Comparison of ENCODE assay signal across 19 cellular contexts in genomic region chr4:88689877-88690276, GRCh38.
"Had no signal": no experiment of that assay in that cellular context is flagged by ENCODE, and none has a peak within 500 bp of the region (broad histone marks: within the 10 kb centered on the region; RNA-seq: fewer than 3 reads in every experiment).

No MANE protein-coding gene starts in this region.

- H3K9me3 ChIP-seq: thoracic aorta, upper lobe of left lung had no signal

- H3K27ac ChIP-seq: coronary artery, hepatocyte, thoracic aorta had no signal

- DNase-seq: activated CD4-positive, alpha-beta T cell treated with anti-CD3 and anti-CD28 coated beads for 36 hours; activated CD4-positive, alpha-beta T cell treated with anti-CD3 and anti-CD28 coated beads, Interleukin-2, amount 50 U/mL, for 48 hours; activated naive CD4-positive, alpha-beta T cell; activated naive CD8-positive, alpha-beta T cell treated with anti-CD3 and anti-CD28 coated beads, Interleukin-2, amount 10 ng/mL, durations not matched to agents 7 days and 5 days; activated T-cell treated with anti-CD3 and anti-CD28 coated beads for 4 hours; anterior cingulate cortex; islet precursor cell; midbrain; nephron progenitor cell; posterior cingulate gyrus; stimulated activated naive B cell treated with anti-CD40 and anti-IgM and Interleukin-4, amounts not matched to agents 10 μg/mL and 1 μg/mL and 100 μg/mL, for 72 hours; upper lobe of left lung had no signal

- H3K79me2 ChIP-seq: hepatocyte had no signal

- H3K27me3 ChIP-seq: hepatocyte, upper lobe of left lung had no signal

- H3K9me3 Mint-ChIP-seq: activated T-helper 17 cell treated with anti-CD3 and anti-CD28 coated beads, Interleukin-2, amount 50 U/mL, for 72 hours; nephron progenitor cell; T-helper 2 cell treated with Interferon-gamma antibody and Interleukin-4, amounts not matched to agents 5 μg/mL and 100 μg/mL, for 36 hours; WTC11 had no signal

- H2AFZ ChIP-seq: hepatocyte had no signal

- H3K4me2 ChIP-seq: hepatocyte had no signal

- H3K4me1 ChIP-seq: upper lobe of left lung had no signal

- H3K27ac Mint-ChIP-seq: activated naive CD8-positive, alpha-beta T cell treated with anti-CD3 and anti-CD28 coated beads, Interleukin-2, amount 10 ng/mL, durations not matched to agents 7 days and 5 days; activated T-helper 17 cell treated with anti-CD3 and anti-CD28 coated beads, Interleukin-2, amount 50 U/mL, for 72 hours; nephron progenitor cell; stimulated activated naive B cell treated with anti-CD40 and anti-IgM and Interleukin-4, amounts not matched to agents 10 μg/mL and 1 μg/mL and 100 μg/mL, for 72 hours; T-helper 2 cell treated with Interferon-gamma antibody and Interleukin-4, amounts not matched to agents 5 μg/mL and 100 μg/mL, for 36 hours; WTC11 had no signal

- H3K36me3 Mint-ChIP-seq: WTC11 had no signal

- ATAC-seq: activated CD4-positive, alpha-beta T cell treated with anti-CD3 and anti-CD28 coated beads for 36 hours; activated T-helper 17 cell treated with anti-CD3 and anti-CD28 coated beads, Interleukin-2, amount 50 U/mL, for 72 hours; stimulated activated naive B cell treated with anti-CD40 and anti-IgM and Interleukin-4, amounts not matched to agents 10 μg/mL and 1 μg/mL and 100 μg/mL, for 72 hours; WTC11 had no signal

- FAIRE-seq: TTC549 had no signal

- H3K4me3 ChIP-seq: coronary artery, hepatocyte, thoracic aorta, upper lobe of left lung had no signal
